Comparison of ENCODE assay signal across 12 cellular contexts in genomic region chr11:69463181-69463891, GRCh38. TPM values are rescaled to one million over a fixed set of nuclear protein-coding genes. Genes with fewer than 3 reads are reported as not detected.
DNase-seq lines count a peak whose midpoint lies in the region; ATAC-seq and TF ChIP-seq lines count a peak whose summit lies in the region.
"Had no signal": no experiment of that assay in that cellular context is flagged by ENCODE, and none has a peak within 500 bp of the region (broad histone marks: within the 10 kb centered on the region; RNA-seq: fewer than 3 reads in every experiment).

No MANE protein-coding gene starts in this region.

- no peak overlapping the region for H3K18ac ChIP-seq in mesendoderm (ENCODE audit: low read length)

- H3K4me1 ChIP-seq in endodermal cell (ENCODE audit: control insufficient read depth, insufficient read depth, low read length) (no peaks in the 10 kb centered on the region), mesendoderm (ENCODE audit: control insufficient read depth, low read depth, low read length) (no peaks in the 10 kb centered on the region), vagina (peaks cover 23% of the 10 kb centered on the region)

- intact Hi-C loops in vagina (cut with DNase I), result no loop called here

- no peak for TF ChIP-seq POLR2A in vagina (IDR thresholded peaks at IDR 0.05)

- H2BK5ac ChIP-seq in mesendoderm (ENCODE audit: low read length), result no peak overlapping the region

- H3K27me3 ChIP-seq in endodermal cell (ENCODE audit: control insufficient read depth, insufficient read depth, low read length, poor library complexity, severe bottlenecking), result no peaks in the 10 kb centered on the region
- H3K27me3 ChIP-seq in mesendoderm (ENCODE audit: insufficient read depth, low read length, poor library complexity), result no peaks in the 10 kb centered on the region
- no peaks in the 10 kb centered on the region for H3K27me3 ChIP-seq in vagina

- TF ChIP-seq CTCF in endodermal cell (conservative IDR thresholded peaks at IDR 0.05), result no peak
- TF ChIP-seq CTCF in vagina (IDR thresholded peaks at IDR 0.05), result no peak

- H3K27ac ChIP-seq in endodermal cell (ENCODE audit: low read depth, low read length), result peak overlapping the region; percentile 58
- no peak overlapping the region for H3K27ac ChIP-seq in mesendoderm (ENCODE audit: low read depth, low read length)
- peak overlapping the region; percentile 35 for H3K27ac ChIP-seq in vagina
- H3K27ac ChIP-seq: VCaP had no signal

- H3K9me3 ChIP-seq in endodermal cell (ENCODE audit: control insufficient read depth, low read length) (no peaks in the 10 kb centered on the region), vagina (peaks cover 3% of the 10 kb centered on the region)

- ATAC-seq in HG03097 (IDR thresholded peaks at IDR 0.05; ENCODE audit: low FRiP score, unreplicated experiment), result no peak
- ATAC-seq: activated T-helper 17 cell treated with anti-CD3 and anti-CD28 coated beads, Interleukin-2, amount 50 U/mL, for 72 hours had no signal

- H2BK120ac ChIP-seq in mesendoderm (ENCODE audit: low read depth, low read length), result no peak overlapping the region

- H3K9ac ChIP-seq in endodermal cell (ENCODE audit: extremely low read depth, low read length, poor library complexity, severe bottlenecking) (no peak overlapping the region), mesendoderm (ENCODE audit: low read length) (no peak overlapping the region)

- H3K23ac ChIP-seq in mesendoderm (ENCODE audit: low read length), result no peak overlapping the region

- no peak overlapping the region for H4K8ac ChIP-seq in mesendoderm (ENCODE audit: low read depth, low read length)

- no peak overlapping the region for H3K4me3 Mint-ChIP-seq in endodermal cell
- H3K4me3 Mint-ChIP-seq: activated T-helper 17 cell treated with anti-CD3 and anti-CD28 coated beads, Interleukin-2, amount 50 U/mL, for 72 hours had no signal

- H2BK15ac ChIP-seq in mesendoderm (replicated peaks; ENCODE audit: low read depth), result no peak overlapping the region

- H3K27ac Mint-ChIP-seq in endodermal cell, result no peak overlapping the region
- H3K27ac Mint-ChIP-seq: activated T-helper 17 cell treated with anti-CD3 and anti-CD28 coated beads, Interleukin-2, amount 50 U/mL, for 72 hours had no signal

- WGBS in endodermal cell (ENCODE audit: insufficient coverage in 1 of 2, insufficient read length in 1 of 2), 2 experiments, result 79 to 88% methylated on average over 10 to 12 of the region's 12 CpGs
- WGBS in mesendoderm (ENCODE audit: extremely low coverage, insufficient coverage, low lambda C conversion rate), result no CpG with 5 or more reads among the region's 12 CpGs

- H3K36me3 Mint-ChIP-seq in endodermal cell (ENCODE audit: low read depth), result no peaks in the 10 kb centered on the region

- H3K36me3 ChIP-seq in endodermal cell (ENCODE audit: control insufficient read depth, insufficient read depth, low read length) (no peaks in the 10 kb centered on the region), mesendoderm (ENCODE audit: control insufficient read depth, insufficient read depth, low read length) (no peaks in the 10 kb centered on the region), vagina (no peaks in the 10 kb centered on the region)

- no peak overlapping the region for H3K4me3 ChIP-seq in endodermal cell (ENCODE audit: low read length)
- H3K4me3 ChIP-seq in mesendoderm (ENCODE audit: low read length), result no peak overlapping the region
- H3K4me3 ChIP-seq in vagina, result no peak overlapping the region

- H3K79me2 ChIP-seq in mesendoderm (ENCODE audit: control insufficient read depth, insufficient read depth, low read length), result no peaks in the 10 kb centered on the region

- no peak overlapping the region for H3K4ac ChIP-seq in mesendoderm (ENCODE audit: low read depth, low read length)

- H3K9me3 Mint-ChIP-seq in endodermal cell, result peaks cover 6% of the 10 kb centered on the region

- peaks cover 13% of the 10 kb centered on the region for H3K27me3 Mint-ChIP-seq in endodermal cell (ENCODE audit: insufficient read depth)

- no peak overlapping the region for H3K56ac ChIP-seq in mesendoderm (ENCODE audit: low read length)

- peak; percentile 2 to 46 for DNase-seq in NCI-H524 (lab: John Stamatoyannopoulos, UW)
- no peak for DNase-seq in NCI-H524 treated with DMSO at 0.1 percent for 48 hours (lab: John Stamatoyannopoulos, UW)
- DNase-seq in endodermal cell, result no peak
- peak; percentile 71 for DNase-seq in mesendoderm
- DNase-seq in vagina (ENCODE audit: extremely low spot score in 2 of 2), result no peak
- no peak for DNase-seq in NCI-H2171 (lab: John Stamatoyannopoulos, UW)
- no peak for DNase-seq in GF-D8 (lab: John Stamatoyannopoulos, UW)
- DNase-seq: effector CD4-positive, alpha-beta T cell had no signal

- no peaks in the 10 kb centered on the region for H3K79me1 ChIP-seq in mesendoderm (ENCODE audit: low read length)

- H3K4me2 ChIP-seq in mesendoderm (ENCODE audit: low read length), result no peak overlapping the region

- H3K4me1 Mint-ChIP-seq in endodermal cell, result no peaks in the 10 kb centered on the region
- H3K4me1 Mint-ChIP-seq: activated T-helper 17 cell treated with anti-CD3 and anti-CD28 coated beads, Interleukin-2, amount 50 U/mL, for 72 hours had no signal

- no peak overlapping the region for H4K5ac ChIP-seq in mesendoderm (ENCODE audit: low read length)

- H2AK5ac ChIP-seq in mesendoderm (ENCODE audit: low read length), result no peak overlapping the region

RNA-seq across cellular contexts. Expression of gene LINC01488, which starts 18.1 kb away (rescaled TPM):
- total RNA-seq in endodermal cell (not detected), vagina (not detected)
- not detected for polyA plus RNA-seq in endodermal cell (2013, experiment 1 of 2)
- polyA plus RNA-seq in endodermal cell (2013, experiment 2 of 2), result not detected
- not detected for polyA plus RNA-seq in mesendoderm (2013, experiment 1 of 2)
- not detected for polyA plus RNA-seq in mesendoderm (2013, experiment 2 of 2)
- total RNA-seq: activated T-helper 17 cell treated with anti-CD3 and anti-CD28 coated beads, Interleukin-2, amount 50 U/mL, for 72 hours; renal cortical epithelial cell had no signal

Comparison
In these comparisons a context has a peak if more than half of its experiments do, and no peak if none do; other contexts are left out.
1. DNase-seq: peak in NCI-H524 (2 of 2) and mesendoderm (single experiment); none in NCI-H524 treated with DMSO at 0.1 percent for 48 hours (single experiment), endodermal cell (single experiment), vagina (0 of 2), NCI-H2171 (single experiment) and GF-D8 (single experiment).